ENCODE assay signal across 1 cellular context in genomic region chr1:43707191-43708005, GRCh38.
TF ChIP-seq lines count a peak whose summit lies in the region.

TSS of gene ST3GAL3 (plus strand) at chr1:43707536. CDS start at chr1:43736263, 28,727 bp downstream.

TF ChIP-seq in K562, 482 proteins besides CTCF, POLR2A, EP300 and RAD21 (continued from another document and continues in another):
- TF ChIP-seq BCLAF1 (IDR thresholded peaks at IDR 0.05; ENCODE audit: borderline replicate concordance in 1 of 2, control insufficient read depth in 1 of 2, low read depth in 2 of 2, low read length in 1 of 2) (no peak), RBM15 (IDR thresholded peaks at IDR 0.05; ENCODE audit: insufficient read depth, low read length) (no peak), MAX (CRISPR knock-in tag; IDR thresholded peaks at IDR 0.05) (peak; percentile 95), RNF2 (IDR thresholded peaks at IDR 0.05) (peak; percentile 58), NFIC (IDR thresholded peaks at IDR 0.05) (no peak; the same call in none of the 2 replicates), RFX5 (IDR thresholded peaks at IDR 0.05; ENCODE audit: low read depth, low read length) (no peak), POLR3A (IDR thresholded peaks at IDR 0.05; ENCODE audit: borderline replicate concordance, extremely low read depth, insufficient read depth, insufficient read length) (no peak), PML (IDR thresholded peaks at IDR 0.05; ENCODE audit: low read length) (peak; percentile 78), L3MBTL2 (IDR thresholded peaks at IDR 0.05) (peak; percentile 97), ZBTB11 (CRISPR knock-in tag; IDR thresholded peaks at IDR 0.05) (peak in 1 of 3 experiments; percentile 69; a peak in 2 of 6 replicates), PHTF2 (CRISPR knock-in tag; IDR thresholded peaks at IDR 0.05) (no peak), CREM (IDR thresholded peaks at IDR 0.05; ENCODE audit: low read depth) (peak; percentile 71), PTBP1 (IDR thresholded peaks at IDR 0.05; ENCODE audit: low read depth, low read length) (no peak), NFE2 (IDR thresholded peaks at IDR 0.05; ENCODE audit: low read depth) (no peak), ZNF407 (IDR thresholded peaks at IDR 0.05; ENCODE audit: low read depth) (no peak), NR4A1 (CRISPR knock-in tag; IDR thresholded peaks at IDR 0.05) (peak; percentile 72; the same call in 1 of the 2 replicates), NR4A1 (tag; IDR thresholded peaks at IDR 0.05) (peak; percentile 61; the same call in 1 of the 2 replicates), PURB (CRISPR knock-in tag; IDR thresholded peaks at IDR 0.05; ENCODE audit: low read depth) (no peak), STAT5A (IDR thresholded peaks at IDR 0.05; ENCODE audit: borderline replicate concordance, low read length) (no peak), SMARCA4 (IDR thresholded peaks at IDR 0.05) (no peak), HMGXB4 (CRISPR knock-in tag; IDR thresholded peaks at IDR 0.05) (peak; percentile 43; the same call in 1 of the 2 replicates), KHSRP (IDR thresholded peaks at IDR 0.05) (no peak), HNRNPLL (IDR thresholded peaks at IDR 0.05; ENCODE audit: low read depth, low read length, poor library complexity, severe bottlenecking) (peak; percentile 91), MCM7 (IDR thresholded peaks at IDR 0.05) (no peak), GABPB1 (CRISPR knock-in tag; IDR thresholded peaks at IDR 0.05) (peak; percentile 70; the same call in 1 of the 2 replicates), RFX1 (IDR thresholded peaks at IDR 0.05) (no peak), STAT6 (CRISPR knock-in tag; IDR thresholded peaks at IDR 0.05) (peak; percentile 38; the same call in 1 of the 2 replicates), ZKSCAN3 (CRISPR knock-in tag; IDR thresholded peaks at IDR 0.05) (no peak), ZNF197 (CRISPR knock-in tag; IDR thresholded peaks at IDR 0.05; ENCODE audit: low read depth) (no peak), NR2F6 (CRISPR knock-in tag; IDR thresholded peaks at IDR 0.05) (no peak), HEY1 (CRISPR knock-in tag; IDR thresholded peaks at IDR 0.05; ENCODE audit: borderline replicate concordance) (no peak), NELFE (IDR thresholded peaks at IDR 0.05; ENCODE audit: insufficient read depth, insufficient read length) (peak; percentile 44), SRSF9 (IDR thresholded peaks at IDR 0.05; ENCODE audit: borderline replicate concordance, low read depth, low read length) (no peak), MLLT1 (IDR thresholded peaks at IDR 0.05) (no peak), NCOA2 (IDR thresholded peaks at IDR 0.05; ENCODE audit: partially characterized antibody in 2 of 2) (no peak), ZNF589 (CRISPR knock-in tag; IDR thresholded peaks at IDR 0.05; ENCODE audit: low read depth) (no peak), ZNF354B (CRISPR knock-in tag; IDR thresholded peaks at IDR 0.05) (no peak), MBD2 (IDR thresholded peaks at IDR 0.05; ENCODE audit: borderline replicate concordance, low read depth) (peak; percentile 83; the same call in 1 of the 2 replicates)
